ENCODE assay signal across 16 cellular contexts in genomic region chr6:88864347-88865057, GRCh38.
"Had no signal": no experiment of that assay in that cellular context is flagged by ENCODE, and none has a peak within 500 bp of the region (broad histone marks: within the 10 kb centered on the region; RNA-seq: fewer than 3 reads in every experiment).

No MANE protein-coding gene starts in this region.

- H3K9me3 Mint-ChIP-seq: memory B cell, nephron, type B pancreatic cell had no signal

- DNase-seq: activated naive CD4-positive, alpha-beta T cell treated with Interleukin-2 at 50 U/mL for 16 hours; activated T-cell treated with anti-CD3 and anti-CD28 coated beads, Interleukin-2, amount 50 U/mL, for 48 hours; body of pancreas; central memory CD4-positive, alpha-beta T cell; cortex of kidney; effector CD8-positive, alpha-beta T cell; heart right ventricle; islet precursor cell; left ventricle myocardium inferior; psoas muscle; sigmoid colon; stimulated activated CD4-positive, alpha-beta T cell treated with anti-CD3 and anti-CD28 coated beads, Interleukin-2, amount 100 ng/mL, for 24 hours; stimulated activated naive CD4-positive, alpha-beta T cell had no signal

- H3K27ac Mint-ChIP-seq: memory B cell, type B pancreatic cell had no signal

- H3K27me3 Mint-ChIP-seq: memory B cell, type B pancreatic cell had no signal

- H3K4me3 Mint-ChIP-seq: memory B cell, nephron, type B pancreatic cell had no signal

- ATAC-seq: body of pancreas, heart right ventricle, psoas muscle had no signal
